2 cellular contexts compared by ENCODE assay signal in genomic region chr2:26455801-26456700, GRCh38.
TF ChIP-seq lines count a peak whose summit lies in the region.

No MANE protein-coding gene starts in this region.

TF ChIP-seq in HCT116, 20 proteins besides CTCF, POLR2A, EP300 and RAD21 (continued from another document):
- no peak for TF ChIP-seq ATF3 (IDR thresholded peaks at IDR 0.05)
- TF ChIP-seq, protein P1, sequence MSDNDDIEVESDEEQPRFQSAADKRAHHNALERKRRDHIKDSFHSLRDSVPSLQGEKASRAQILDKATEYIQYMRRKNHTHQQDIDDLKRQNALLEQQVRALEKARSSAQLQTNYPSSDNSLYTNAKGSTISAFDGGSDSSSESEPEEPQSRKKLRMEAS (IDR thresholded peaks at IDR 0.05) = no peak
- no peak for TF ChIP-seq CBX3 (IDR thresholded peaks at IDR 0.05; ENCODE audit: low read depth)
- no peak for TF ChIP-seq POLR2AphosphoS5 (IDR thresholded peaks at IDR 0.05; ENCODE audit: low read depth, low read length)
- no peak for TF ChIP-seq EZH2phosphoT487 (IDR thresholded peaks at IDR 0.05; ENCODE audit: borderline replicate concordance)
- TF ChIP-seq ZFX (IDR thresholded peaks at IDR 0.05) = no peak

TF ChIP-seq in GM23338, 12 proteins besides CTCF, POLR2A, EP300 and RAD21 (continued from another document):
- no peak for TF ChIP-seq ZNF331 (CRISPR knock-in tag; IDR thresholded peaks at IDR 0.05; ENCODE audit: low read depth)
- TF ChIP-seq JUNB (IDR thresholded peaks at IDR 0.05; ENCODE audit: unreplicated experiment) = no peak
- TF ChIP-seq EZH2phosphoT487 (IDR thresholded peaks at IDR 0.05; ENCODE audit: unreplicated experiment) = no peak
- no peak for TF ChIP-seq ZNF114 (CRISPR knock-in tag; IDR thresholded peaks at IDR 0.05)
- TF ChIP-seq CREB1 (CRISPR knock-in tag; IDR thresholded peaks at IDR 0.05; ENCODE audit: low read depth) = no peak
- TF ChIP-seq, protein P2, sequence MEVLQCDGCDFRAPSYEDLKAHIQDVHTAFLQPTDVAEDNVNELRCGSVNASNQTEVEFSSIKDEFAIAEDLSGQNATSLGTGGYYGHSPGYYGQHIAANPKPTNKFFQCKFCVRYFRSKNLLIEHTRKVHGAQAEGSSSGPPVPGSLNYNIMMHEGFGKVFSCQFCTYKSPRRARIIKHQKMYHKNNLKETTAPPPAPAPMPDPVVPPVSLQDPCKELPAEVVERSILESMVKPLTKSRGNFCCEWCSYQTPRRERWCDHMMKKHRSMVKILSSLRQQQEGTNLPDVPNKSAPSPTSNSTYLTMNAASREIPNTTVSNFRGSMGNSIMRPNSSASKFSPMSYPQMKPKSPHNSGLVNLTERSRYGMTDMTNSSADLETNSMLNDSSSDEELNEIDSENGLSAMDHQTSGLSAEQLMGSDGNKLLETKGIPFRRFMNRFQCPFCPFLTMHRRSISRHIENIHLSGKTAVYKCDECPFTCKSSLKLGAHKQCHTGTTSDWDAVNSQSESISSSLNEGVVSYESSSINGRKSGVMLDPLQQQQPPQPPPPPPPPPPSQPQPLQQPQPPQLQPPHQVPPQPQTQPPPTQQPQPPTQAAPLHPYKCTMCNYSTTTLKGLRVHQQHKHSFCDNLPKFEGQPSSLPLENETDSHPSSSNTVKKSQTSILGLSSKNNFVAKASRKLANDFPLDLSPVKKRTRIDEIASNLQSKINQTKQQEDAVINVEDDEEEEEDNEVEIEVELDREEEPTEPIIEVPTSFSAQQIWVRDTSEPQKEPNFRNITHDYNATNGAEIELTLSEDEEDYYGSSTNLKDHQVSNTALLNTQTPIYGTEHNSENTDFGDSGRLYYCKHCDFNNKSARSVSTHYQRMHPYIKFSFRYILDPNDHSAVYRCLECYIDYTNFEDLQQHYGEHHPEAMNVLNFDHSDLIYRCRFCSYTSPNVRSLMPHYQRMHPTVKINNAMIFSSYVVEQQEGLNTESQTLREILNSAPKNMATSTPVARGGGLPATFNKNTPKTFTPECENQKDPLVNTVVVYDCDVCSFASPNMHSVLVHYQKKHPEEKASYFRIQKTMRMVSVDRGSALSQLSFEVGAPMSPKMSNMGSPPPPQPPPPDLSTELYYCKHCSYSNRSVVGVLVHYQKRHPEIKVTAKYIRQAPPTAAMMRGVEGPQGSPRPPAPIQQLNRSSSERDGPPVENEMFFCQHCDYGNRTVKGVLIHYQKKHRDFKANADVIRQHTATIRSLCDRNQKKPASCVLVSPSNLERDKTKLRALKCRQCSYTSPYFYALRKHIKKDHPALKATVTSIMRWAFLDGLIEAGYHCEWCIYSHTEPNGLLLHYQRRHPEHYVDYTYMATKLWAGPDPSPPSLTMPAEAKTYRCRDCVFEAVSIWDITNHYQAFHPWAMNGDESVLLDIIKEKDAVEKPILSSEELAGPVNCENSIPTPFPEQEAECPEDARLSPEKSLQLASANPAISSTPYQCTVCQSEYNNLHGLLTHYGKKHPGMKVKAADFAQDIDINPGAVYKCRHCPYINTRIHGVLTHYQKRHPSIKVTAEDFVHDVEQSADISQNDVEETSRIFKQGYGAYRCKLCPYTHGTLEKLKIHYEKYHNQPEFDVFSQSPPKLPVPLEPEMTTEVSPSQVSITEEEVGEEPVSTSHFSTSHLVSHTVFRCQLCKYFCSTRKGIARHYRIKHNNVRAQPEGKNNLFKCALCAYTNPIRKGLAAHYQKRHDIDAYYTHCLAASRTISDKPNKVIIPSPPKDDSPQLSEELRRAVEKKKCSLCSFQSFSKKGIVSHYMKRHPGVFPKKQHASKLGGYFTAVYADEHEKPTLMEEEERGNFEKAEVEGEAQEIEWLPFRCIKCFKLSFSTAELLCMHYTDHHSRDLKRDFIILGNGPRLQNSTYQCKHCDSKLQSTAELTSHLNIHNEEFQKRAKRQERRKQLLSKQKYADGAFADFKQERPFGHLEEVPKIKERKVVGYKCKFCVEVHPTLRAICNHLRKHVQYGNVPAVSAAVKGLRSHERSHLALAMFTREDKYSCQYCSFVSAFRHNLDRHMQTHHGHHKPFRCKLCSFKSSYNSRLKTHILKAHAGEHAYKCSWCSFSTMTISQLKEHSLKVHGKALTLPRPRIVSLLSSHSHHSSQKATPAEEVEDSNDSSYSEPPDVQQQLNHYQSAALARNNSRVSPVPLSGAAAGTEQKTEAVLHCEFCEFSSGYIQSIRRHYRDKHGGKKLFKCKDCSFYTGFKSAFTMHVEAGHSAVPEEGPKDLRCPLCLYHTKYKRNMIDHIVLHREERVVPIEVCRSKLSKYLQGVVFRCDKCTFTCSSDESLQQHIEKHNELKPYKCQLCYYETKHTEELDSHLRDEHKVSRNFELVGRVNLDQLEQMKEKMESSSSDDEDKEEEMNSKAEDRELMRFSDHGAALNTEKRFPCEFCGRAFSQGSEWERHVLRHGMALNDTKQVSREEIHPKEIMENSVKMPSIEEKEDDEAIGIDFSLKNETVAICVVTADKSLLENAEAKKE (CRISPR knock-in tag; IDR thresholded peaks at IDR 0.05) = no peak
- TF ChIP-seq REST (IDR thresholded peaks at IDR 0.05; ENCODE audit: unreplicated experiment) = no peak
- no peak for TF ChIP-seq NANOG (IDR thresholded peaks at IDR 0.05; ENCODE audit: borderline replicate concordance)
- no peak for TF ChIP-seq POLR2AphosphoS5 (IDR thresholded peaks at IDR 0.05; ENCODE audit: low read depth)
- TF ChIP-seq ETS1 (IDR thresholded peaks at IDR 0.05) = no peak
- TF ChIP-seq EZH2 (IDR thresholded peaks at IDR 0.05; ENCODE audit: low read depth, unreplicated experiment) = no peak
TF ChIP-seq in GM23338: peak in this region for 0.
